Comparison of ENCODE assay signal across 8 cellular contexts in genomic region chr7:148964510-148965267, GRCh38.
DNase-seq lines count a peak whose midpoint lies in the region; TF ChIP-seq lines count a peak whose summit lies in the region.

No MANE protein-coding gene starts in this region.

- no peak overlapping the region for H3K4me3 ChIP-seq in HEK293 (ENCODE audit: low read depth, low read length)

- H3K27ac ChIP-seq in 22Rv1 (peak overlapping the region; percentile 59; the same call in 1 of the 2 replicates), HEK293 (ENCODE audit: extremely low read depth, low read depth, low read length) (no peak overlapping the region)

- no peaks in the 10 kb centered on the region for H3K4me1 ChIP-seq in HEK293 (ENCODE audit: control insufficient read depth, insufficient read depth, low read length)

- POLR2A ChIA-PET in HEK293 (lab: Yijun Ruan, JAX): no interaction called here

- TF ChIP-seq CTCF in 22Rv1 (IDR thresholded peaks at IDR 0.05): no peak
- TF ChIP-seq CTCF in HEK293 (tag by site-specific recombination; IDR thresholded peaks at IDR 0.05): no peak

- no peaks in the 10 kb centered on the region for H3K36me3 ChIP-seq in HEK293 (ENCODE audit: control insufficient read depth in 2 of 2, insufficient read depth in 1 of 2, low read length in 2 of 2)

- DNase-seq in astrocyte of the hippocampus (ENCODE audit: low read depth, low spot score): peak; percentile 20
- DNase-seq in myocyte (ENCODE audit: low read depth): peak; percentile 26
- DNase-seq in OCI-M2 (lab: John Stamatoyannopoulos, UW; ENCODE audit: unreplicated experiment): no peak
- DNase-seq in MV-4-11 (lab: John Stamatoyannopoulos, UW): no peak
- no peak for DNase-seq in NCI-H446 treated with DMSO at 0.1 percent for 48 hours (lab: John Stamatoyannopoulos, UW)
- no peak for DNase-seq in NCI-H526 treated with DMSO at 0.1 percent for 48 hours (lab: John Stamatoyannopoulos, UW)

- CTCF ChIA-PET in HEK293 (lab: Yijun Ruan, JAX): interaction anchor here (0.6 to 0.9 kb wide), 4 partner anchors 78 to 696 kb away, joined by 3 to 5 read pairs (median 3); no protein-coding TSS in a partner anchor

- H3K9me3 ChIP-seq in HEK293 (ENCODE audit: control insufficient read depth, insufficient read depth, low read depth, low read length): no peaks in the 10 kb centered on the region

TF ChIP-seq in HEK293, 187 proteins besides CTCF, POLR2A, EP300 and RAD21:
- TF ChIP-seq EGR2 (tag by site-specific recombination; IDR thresholded peaks at IDR 0.05; ENCODE audit: low read depth) (no peak), ZNF335 (tag by site-specific recombination; conservative IDR thresholded peaks at IDR 0.05) (peak; percentile 45; the same call in 1 of the 2 replicates)

Comparison
In these comparisons a context has a peak if more than half of its experiments do, and no peak if none do; other contexts are left out.
1. DNase-seq: peak in astrocyte of the hippocampus (single experiment) and myocyte (single experiment); none in OCI-M2 (single experiment), MV-4-11 (single experiment), NCI-H446 treated with DMSO at 0.1 percent for 48 hours (single experiment) and NCI-H526 treated with DMSO at 0.1 percent for 48 hours (single experiment).